Comparison of ENCODE assay signal across 1 cellular context in the genomic region with DNA sequence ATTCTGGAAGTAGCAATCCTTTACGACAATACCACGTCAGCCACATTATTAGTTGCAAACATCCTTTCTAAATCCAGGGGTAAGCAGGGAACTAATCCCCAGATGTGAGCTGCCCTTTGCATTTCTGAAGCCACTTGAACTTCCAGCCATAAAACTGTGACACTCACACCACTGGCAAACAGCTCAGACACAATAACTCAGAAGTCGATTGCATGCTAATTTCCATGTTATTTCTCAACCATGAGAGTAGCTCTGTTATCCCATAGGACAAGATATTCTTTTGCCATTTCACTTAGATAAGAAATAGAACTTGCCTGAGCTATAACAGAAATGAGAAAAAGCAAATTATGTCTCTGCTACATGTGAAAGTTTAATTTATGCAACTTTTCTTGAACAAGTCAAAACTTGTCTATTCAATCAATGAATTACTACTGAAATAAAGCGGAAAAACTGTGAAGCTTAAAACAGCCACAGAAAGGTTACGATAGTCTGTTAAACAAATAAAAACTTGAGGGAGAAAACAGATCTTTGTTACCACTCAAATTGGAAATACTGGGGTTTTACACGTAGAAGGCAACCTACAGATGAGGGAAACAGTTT.
TF ChIP-seq lines count a peak whose summit lies in the region.

No MANE protein-coding gene starts in this region.

TF ChIP-seq in WTC11, 78 proteins besides CTCF, POLR2A, EP300 and RAD21 (continued from another document):
- TF ChIP-seq, protein P1, sequence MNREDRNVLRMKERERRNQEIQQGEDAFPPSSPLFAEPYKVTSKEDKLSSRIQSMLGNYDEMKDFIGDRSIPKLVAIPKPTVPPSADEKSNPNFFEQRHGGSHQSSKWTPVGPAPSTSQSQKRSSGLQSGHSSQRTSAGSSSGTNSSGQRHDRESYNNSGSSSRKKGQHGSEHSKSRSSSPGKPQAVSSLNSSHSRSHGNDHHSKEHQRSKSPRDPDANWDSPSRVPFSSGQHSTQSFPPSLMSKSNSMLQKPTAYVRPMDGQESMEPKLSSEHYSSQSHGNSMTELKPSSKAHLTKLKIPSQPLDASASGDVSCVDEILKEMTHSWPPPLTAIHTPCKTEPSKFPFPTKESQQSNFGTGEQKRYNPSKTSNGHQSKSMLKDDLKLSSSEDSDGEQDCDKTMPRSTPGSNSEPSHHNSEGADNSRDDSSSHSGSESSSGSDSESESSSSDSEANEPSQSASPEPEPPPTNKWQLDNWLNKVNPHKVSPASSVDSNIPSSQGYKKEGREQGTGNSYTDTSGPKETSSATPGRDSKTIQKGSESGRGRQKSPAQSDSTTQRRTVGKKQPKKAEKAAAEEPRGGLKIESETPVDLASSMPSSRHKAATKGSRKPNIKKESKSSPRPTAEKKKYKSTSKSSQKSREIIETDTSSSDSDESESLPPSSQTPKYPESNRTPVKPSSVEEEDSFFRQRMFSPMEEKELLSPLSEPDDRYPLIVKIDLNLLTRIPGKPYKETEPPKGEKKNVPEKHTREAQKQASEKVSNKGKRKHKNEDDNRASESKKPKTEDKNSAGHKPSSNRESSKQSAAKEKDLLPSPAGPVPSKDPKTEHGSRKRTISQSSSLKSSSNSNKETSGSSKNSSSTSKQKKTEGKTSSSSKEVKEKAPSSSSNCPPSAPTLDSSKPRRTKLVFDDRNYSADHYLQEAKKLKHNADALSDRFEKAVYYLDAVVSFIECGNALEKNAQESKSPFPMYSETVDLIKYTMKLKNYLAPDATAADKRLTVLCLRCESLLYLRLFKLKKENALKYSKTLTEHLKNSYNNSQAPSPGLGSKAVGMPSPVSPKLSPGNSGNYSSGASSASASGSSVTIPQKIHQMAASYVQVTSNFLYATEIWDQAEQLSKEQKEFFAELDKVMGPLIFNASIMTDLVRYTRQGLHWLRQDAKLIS (CRISPR knock-in tag; IDR thresholded peaks at IDR 0.05; ENCODE audit: borderline replicate concordance): no peak
- TF ChIP-seq ZNF138 (CRISPR knock-in tag; conservative IDR thresholded peaks at IDR 0.05): no peak
TF ChIP-seq in WTC11: peak in this region for 0.
